In the genomic region with DNA sequence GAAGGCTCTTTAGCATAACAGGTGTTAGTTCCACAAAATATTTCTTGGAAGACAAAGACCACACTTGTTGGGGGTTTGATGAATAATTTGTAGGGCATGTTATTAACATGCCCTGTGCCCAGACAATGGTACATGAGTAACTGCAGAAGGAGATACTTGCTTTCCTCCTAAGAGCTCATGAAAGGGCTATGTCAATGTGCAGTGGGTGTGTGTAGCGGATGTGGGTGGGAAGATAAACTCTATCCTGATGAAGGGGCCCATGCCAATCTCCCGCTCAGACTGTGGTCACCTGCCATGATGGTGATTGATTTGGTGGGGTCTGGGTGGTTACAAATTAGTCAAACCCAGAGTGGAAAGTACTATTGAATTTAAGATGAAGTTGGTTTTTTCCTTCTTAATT, we compare ENCODE assay signal across 27 cellular contexts.
"Had no signal": no experiment of that assay in that cellular context is flagged by ENCODE, and none has a peak within 500 bp of the region (broad histone marks: within the 10 kb centered on the region; RNA-seq: fewer than 3 reads in every experiment).

No MANE protein-coding gene starts in this region.

- H3K36me3 Mint-ChIP-seq: activated naive CD4-positive, alpha-beta T cell treated with anti-CD3 and anti-CD28 coated beads, Interleukin-2, amount 50 U/mL, for 72 hours; stimulated activated naive B cell treated with anti-CD40 and anti-IgM and Interleukin-4, amounts not matched to agents 10 μg/mL and 1 μg/mL and 100 μg/mL, for 72 hours had no signal

- H3K27me3 Mint-ChIP-seq: progenitor cell of endocrine pancreas had no signal

- H3K4me1 Mint-ChIP-seq: stimulated activated naive B cell treated with anti-CD40 and anti-IgM and Interleukin-4, amounts not matched to agents 10 μg/mL and 1 μg/mL and 100 μg/mL, for 72 hours had no signal

- H3K27me3 ChIP-seq: body of pancreas, dorsolateral prefrontal cortex, left lung, ovary, tibial nerve had no signal

- H3K4me3 ChIP-seq: body of pancreas, coronary artery, dorsolateral prefrontal cortex, gastrocnemius medialis, left lung, lower lobe of right lung, ovary, tibial nerve had no signal

- ATAC-seq: activated CD4-positive, CD25-positive, alpha-beta regulatory T cell treated with anti-CD3 and anti-CD28 coated beads, Interleukin-2, amount 50 U/mL, for 24 hours; activated T-cell treated with anti-CD3 and anti-CD28 coated beads, Interleukin-2, amount 50 U/mL, for 4 hours; body of pancreas; gastrocnemius medialis; left lung; lower lobe of right lung; sciatic nerve; stimulated activated naive B cell treated with anti-CD40 and anti-IgM and Interleukin-4, amounts not matched to agents 10 μg/mL and 1 μg/mL and 100 μg/mL, for 72 hours had no signal

- H3K9me3 Mint-ChIP-seq: activated naive CD4-positive, alpha-beta T cell treated with anti-CD3 and anti-CD28 coated beads, Interleukin-2, amount 50 U/mL, for 72 hours; activated T-cell treated with anti-CD3 and anti-CD28 coated beads, Interleukin-2, amount 50 U/mL, for 4 hours; T-helper 1 cell treated with Interleukin-12 subunit alpha and Interleukin-12 subunit beta and Interleukin-4 antibody, amounts not matched to agents 30 μg/mL and 1 μg/mL, for 36 hours had no signal

- H3K27ac ChIP-seq: body of pancreas, coronary artery, gastrocnemius medialis, left lung, lower lobe of right lung, ovary, tibial nerve, WERI-Rb-1 had no signal

- H3K27ac Mint-ChIP-seq: activated naive CD4-positive, alpha-beta T cell treated with anti-CD3 and anti-CD28 coated beads, Interleukin-2, amount 50 U/mL, for 72 hours; nephron; progenitor cell of endocrine pancreas; stimulated activated naive B cell treated with anti-CD40 and anti-IgM and Interleukin-4, amounts not matched to agents 10 μg/mL and 1 μg/mL and 100 μg/mL, for 72 hours; T-helper 1 cell treated with Interleukin-12 subunit alpha and Interleukin-12 subunit beta and Interleukin-4 antibody, amounts not matched to agents 30 μg/mL and 1 μg/mL, for 36 hours had no signal

- H3K9me3 ChIP-seq: body of pancreas, gastrocnemius medialis, left lung, lower lobe of right lung, ovary, tibial nerve had no signal

- FAIRE-seq: islet of Langerhans, small intestine had no signal

- H3K36me3 ChIP-seq: gastrocnemius medialis, left lung, lower lobe of right lung, ovary, tibial nerve, WERI-Rb-1 had no signal

- H3K4me3 Mint-ChIP-seq: activated T-cell treated with anti-CD3 and anti-CD28 coated beads, Interleukin-2, amount 50 U/mL, for 4 hours; nephron; stimulated activated naive B cell treated with anti-CD40 and anti-IgM and Interleukin-4, amounts not matched to agents 10 μg/mL and 1 μg/mL and 100 μg/mL, for 72 hours; T-helper 1 cell treated with Interleukin-12 subunit alpha and Interleukin-12 subunit beta and Interleukin-4 antibody, amounts not matched to agents 30 μg/mL and 1 μg/mL, for 36 hours had no signal

- DNase-seq: activated CD8-positive, alpha-beta memory T cell treated with anti-CD3 and anti-CD28 coated beads, Interleukin-2, amount 50 U/mL, for 48 hours; activated naive CD4-positive, alpha-beta T cell; activated T-cell treated with anti-CD3 and anti-CD28 coated beads, Interleukin-2, amount 50 U/mL, for 4 hours; body of pancreas; dorsolateral prefrontal cortex; effector memory CD4-positive, alpha-beta T cell; gastrocnemius medialis; glutamatergic neuron; left lung; lower lobe of right lung; mesendoderm; ovary; small intestine; stimulated activated CD4-positive, alpha-beta T cell treated with anti-CD3 and anti-CD28 coated beads, Interleukin-4, amount 100 ng/mL, for 24 hours; stimulated activated naive B cell treated with anti-CD40 and anti-IgM and Interleukin-4, amounts not matched to agents 10 μg/mL and 1 μg/mL and 100 μg/mL, for 72 hours; SW 1271; T-helper 9 cell had no signal

- H3K4me1 ChIP-seq: gastrocnemius medialis, left lung, lower lobe of right lung, tibial nerve had no signal
